In genomic region chr3:48536116-48536515, GRCh38 we compare ENCODE assay signal across 24 cellular contexts. TPM values are rescaled to one million over a fixed set of nuclear protein-coding genes. Genes with fewer than 3 reads are reported as not detected.
DNase-seq lines count a peak whose midpoint lies in the region; ATAC-seq and TF ChIP-seq lines count a peak whose summit lies in the region.
"Had no signal": no experiment of that assay in that cellular context is flagged by ENCODE, and none has a peak within 500 bp of the region (broad histone marks: within the 10 kb centered on the region; RNA-seq: fewer than 3 reads in every experiment).

No MANE protein-coding gene starts in this region.

- intact Hi-C loops in spleen (cut with DNase I; ENCODE audit: low total_unique reads), result loop anchor here (2.0 kb wide), 1 partner anchor 47 kb away; no protein-coding TSS in a partner anchor

- no peak for TF ChIP-seq CTCF in RWPE2 (IDR thresholded peaks at IDR 0.05; ENCODE audit: poor library complexity, severe bottlenecking)
- TF ChIP-seq CTCF in foreskin keratinocyte (conservative IDR thresholded peaks at IDR 0.05), result no peak
- TF ChIP-seq CTCF in spleen (IDR thresholded peaks at IDR 0.05 in 8 of 11, conservative IDR thresholded peaks at IDR 0.05 in 3 of 11), result no peak

- H3K36me3 ChIP-seq in RWPE2 (ENCODE audit: low read depth) (peaks cover 82% of the 10 kb centered on the region), spleen (peaks cover 0 to 73% (median 7%) of the 10 kb centered on the region in 6 donors)

- H3K27ac ChIP-seq in RWPE2 (ENCODE audit: poor library complexity, severe bottlenecking) (peak overlapping the region; percentile 48), foreskin keratinocyte (peak overlapping the region; percentile 47), spleen (peak overlapping the region in 6 of 8 donors; percentile 5 to 84 (median 68))
- H3K27ac ChIP-seq: A549 had no signal

- H3K4me3 ChIP-seq in RWPE2 (ENCODE audit: severe bottlenecking) (no peak overlapping the region), spleen (no peak overlapping the region)
- H3K4me3 ChIP-seq: A549; BLaER1 treated with 17β-estradiol and CSF1 and Interleukin-3, amounts not matched to agents 10 nM and 100 nM had no signal

- DNase-seq in RWPE2 (ENCODE audit: low spot score) (no peak), foreskin keratinocyte (no peak), spleen (no peak), NCI-H774 (lab: John Stamatoyannopoulos, UW) (no peak), SHP77 treated with DMSO at 0.1 percent for 48 hours (lab: John Stamatoyannopoulos, UW) (no peak)
- DNase-seq: AML-193; CD8-positive, alpha-beta T cell; DMS 273 treated with DMSO at 0.1 percent for 48 hours; DMS79 treated with DMSO at 0.1 percent for 48 hours; GF-D8; HCEC 1CT; KBM-7; MV-4-11; NCI-H1105; NCI-H1436 treated with DMSO at 0.1 percent for 48 hours; NCI-H187 treated with DMSO at 0.1 percent for 48 hours; NCI-H2171 treated with DMSO at 0.1 percent for 48 hours; NCI-H345; NCI-H510A treated with DMSO at 0.1 percent for 48 hours; NCI-H748 treated with DMSO at 0.1 percent for 48 hours had no signal

- no peak for TF ChIP-seq POLR2A in spleen (IDR thresholded peaks at IDR 0.05)

- H3K9me3 ChIP-seq in RWPE2 (ENCODE audit: severe bottlenecking), result no peaks in the 10 kb centered on the region
- no peaks in the 10 kb centered on the region for H3K9me3 ChIP-seq in spleen
- H3K9me3 ChIP-seq: A549 had no signal

- ATAC-seq in RWPE2 (ENCODE audit: low read depth) (no peak; the same call in 1 of the 3 replicates), foreskin keratinocyte (no peak)
- ATAC-seq: CD8-positive, alpha-beta T cell; Right ventricle myocardium inferior had no signal

- 83 to 91% (median 88%) methylated on average over 16 to 19 of the region's 19 CpGs for WGBS in spleen, 5 donors

- H3K4me1 ChIP-seq in RWPE2 (ENCODE audit: insufficient read depth, poor library complexity, severe bottlenecking) (peaks cover 6% of the 10 kb centered on the region), foreskin keratinocyte (no peaks in the 10 kb centered on the region), spleen (peaks cover 0 to 64% (median 9%) of the 10 kb centered on the region in 6 donors)
- H3K4me1 ChIP-seq: A549 had no signal

- no peaks in the 10 kb centered on the region for H3K27me3 ChIP-seq in RWPE2 (ENCODE audit: insufficient read depth, poor library complexity, severe bottlenecking)
- no peaks in the 10 kb centered on the region for H3K27me3 ChIP-seq in foreskin keratinocyte
- no peaks in the 10 kb centered on the region for H3K27me3 ChIP-seq in spleen (replicated peaks in 1 of 7)
- H3K27me3 ChIP-seq: BLaER1 treated with 17β-estradiol and CSF1 and Interleukin-3, amounts not matched to agents 10 nM and 100 nM had no signal

RNA-seq across cellular contexts. Expression of gene PFKFB4, which starts 20.5 kb away (rescaled TPM):
- total RNA-seq in foreskin keratinocyte (22.9 and 53.4 TPM in 2 replicates), spleen (10 to 100 TPM; 11.0 to 43.1 (median 22.8) TPM)
- polyA plus RNA-seq in foreskin keratinocyte (13.7 and 25.1 TPM in 2 replicates), spleen (1 to 10 TPM; 2.0 to 4.8 (median 3.8) TPM)

RNA-seq across cellular contexts. Expression of gene UCN2, which starts 27.5 kb away (rescaled TPM):
- total RNA-seq in foreskin keratinocyte, result 18.8 and 35.4 TPM in 2 replicates
- 18.9 and 26.5 TPM in 2 replicates for polyA plus RNA-seq in foreskin keratinocyte
- total RNA-seq in spleen, result under 1 TPM in 5 of 7 donors, not detected in 2; 0.20 to 0.60 (median 0.51) TPM
- under 1 TPM; 0.21 to 0.61 (median 0.45) TPM for polyA plus RNA-seq in spleen
- total RNA-seq: CD8-positive, alpha-beta T cell; H1; Right ventricle myocardium inferior had no signal

RNA-seq across cellular contexts. Expression of gene SHISA5, which starts 32.1 kb away (rescaled TPM):
- total RNA-seq in foreskin keratinocyte (262 and 284 TPM in 2 replicates), spleen (100 to 1,000 TPM; 154 to 227 (median 182) TPM)
- polyA plus RNA-seq in foreskin keratinocyte (280 TPM in 2 replicates), spleen (100 to 1,000 TPM in 1 of 3 donors, 10 to 100 TPM in 2; 80.2 to 132 (median 85.6) TPM)

RNA-seq across cellular contexts. Expression of gene COL7A1, which starts 59.0 kb away (rescaled TPM):
- 306 and 607 TPM in 2 replicates for total RNA-seq in foreskin keratinocyte
- 306 and 665 TPM in 2 replicates for polyA plus RNA-seq in foreskin keratinocyte
- 10 to 100 TPM in 5 of 7 donors, 1 to 10 TPM in 2; 8.6 to 33.7 (median 13.5) TPM for total RNA-seq in spleen
- 100 to 1,000 TPM in 2 of 3 donors, 10 to 100 TPM in 1; 39.7 to 144 (median 110) TPM for polyA plus RNA-seq in spleen

Comparison
In these comparisons a context has a peak if more than half of its experiments do, and no peak if none do; other contexts are left out.
1. RNA of gene UCN2, which starts 27.5 kb away (total RNA-seq): 18.8 to 35.4 TPM in foreskin keratinocyte; 0.20 to 0.60 TPM in spleen; every median in the first group is over 10 times any median in the second.
2. Peak in every context shown above with its lines, with median percentiles within 50 percentile points of each other: H3K27ac ChIP-seq.